Comparison of ENCODE assay signal across 1 cellular context in genomic region chr1:236163460-236164153, GRCh38.
A peak's percentile ranks its signal among the peaks of the same experiment; 100 is the strongest.
TF ChIP-seq lines count a peak whose summit lies in the region.

No MANE protein-coding gene starts in this region.

TF ChIP-seq in GM12878, 131 proteins besides CTCF, POLR2A, EP300 and RAD21 (continued from another document):
- TF ChIP-seq SPI1 (IDR thresholded peaks at IDR 0.05; ENCODE audit: borderline replicate concordance, insufficient read depth, low read depth, low read length) (peak; percentile 61), SMAD1 (IDR thresholded peaks at IDR 0.05; ENCODE audit: low read depth, partially characterized antibody) (peak; percentile 76), MEF2B (IDR thresholded peaks at IDR 0.05; ENCODE audit: partially characterized antibody, poor library complexity, severe bottlenecking) (peak; percentile 68), BHLHE40 (IDR thresholded peaks at IDR 0.05; ENCODE audit: borderline replicate concordance in 1 of 2, low read depth in 2 of 2, low read length in 1 of 2) (peak; percentile 65 to 75; a peak in 3 of 4 replicates), IKZF2 (IDR thresholded peaks at IDR 0.05) (peak; percentile 89 to 90), HCFC1 (IDR thresholded peaks at IDR 0.05; ENCODE audit: low read length) (no peak), NR2F1 (conservative IDR thresholded peaks at IDR 0.05) (no peak), EED (IDR thresholded peaks at IDR 0.05; ENCODE audit: low read depth) (0 out of 2 replicates have a peak, but pooled peaks have one; percentile 11), ZNF217 (IDR thresholded peaks at IDR 0.05) (peak; percentile 41; the same call in 1 of the 2 replicates), HDGF (IDR thresholded peaks at IDR 0.05) (peak; percentile 99), POU2F2 (IDR thresholded peaks at IDR 0.05; ENCODE audit: borderline replicate concordance, low read depth, low read length) (peak; percentile 25; the same call in 1 of the 3 replicates), MTA2 (IDR thresholded peaks at IDR 0.05; ENCODE audit: low read depth) (peak; percentile 87), ATF7 (IDR thresholded peaks at IDR 0.05; ENCODE audit: low read depth) (peak; percentile 67), NBN (IDR thresholded peaks at IDR 0.05) (peak; percentile 97), JUND (IDR thresholded peaks at IDR 0.05; ENCODE audit: low read depth, low read length) (no peak), RELB (IDR thresholded peaks at IDR 0.05; ENCODE audit: low read depth) (peak; percentile 95), MLLT1 (IDR thresholded peaks at IDR 0.05) (peak; percentile 82), MYB (IDR thresholded peaks at IDR 0.05; ENCODE audit: borderline replicate concordance, low read depth, low read length) (no peak), JUNB (IDR thresholded peaks at IDR 0.05) (no peak)
- TF ChIP-seq, protein P1, sequence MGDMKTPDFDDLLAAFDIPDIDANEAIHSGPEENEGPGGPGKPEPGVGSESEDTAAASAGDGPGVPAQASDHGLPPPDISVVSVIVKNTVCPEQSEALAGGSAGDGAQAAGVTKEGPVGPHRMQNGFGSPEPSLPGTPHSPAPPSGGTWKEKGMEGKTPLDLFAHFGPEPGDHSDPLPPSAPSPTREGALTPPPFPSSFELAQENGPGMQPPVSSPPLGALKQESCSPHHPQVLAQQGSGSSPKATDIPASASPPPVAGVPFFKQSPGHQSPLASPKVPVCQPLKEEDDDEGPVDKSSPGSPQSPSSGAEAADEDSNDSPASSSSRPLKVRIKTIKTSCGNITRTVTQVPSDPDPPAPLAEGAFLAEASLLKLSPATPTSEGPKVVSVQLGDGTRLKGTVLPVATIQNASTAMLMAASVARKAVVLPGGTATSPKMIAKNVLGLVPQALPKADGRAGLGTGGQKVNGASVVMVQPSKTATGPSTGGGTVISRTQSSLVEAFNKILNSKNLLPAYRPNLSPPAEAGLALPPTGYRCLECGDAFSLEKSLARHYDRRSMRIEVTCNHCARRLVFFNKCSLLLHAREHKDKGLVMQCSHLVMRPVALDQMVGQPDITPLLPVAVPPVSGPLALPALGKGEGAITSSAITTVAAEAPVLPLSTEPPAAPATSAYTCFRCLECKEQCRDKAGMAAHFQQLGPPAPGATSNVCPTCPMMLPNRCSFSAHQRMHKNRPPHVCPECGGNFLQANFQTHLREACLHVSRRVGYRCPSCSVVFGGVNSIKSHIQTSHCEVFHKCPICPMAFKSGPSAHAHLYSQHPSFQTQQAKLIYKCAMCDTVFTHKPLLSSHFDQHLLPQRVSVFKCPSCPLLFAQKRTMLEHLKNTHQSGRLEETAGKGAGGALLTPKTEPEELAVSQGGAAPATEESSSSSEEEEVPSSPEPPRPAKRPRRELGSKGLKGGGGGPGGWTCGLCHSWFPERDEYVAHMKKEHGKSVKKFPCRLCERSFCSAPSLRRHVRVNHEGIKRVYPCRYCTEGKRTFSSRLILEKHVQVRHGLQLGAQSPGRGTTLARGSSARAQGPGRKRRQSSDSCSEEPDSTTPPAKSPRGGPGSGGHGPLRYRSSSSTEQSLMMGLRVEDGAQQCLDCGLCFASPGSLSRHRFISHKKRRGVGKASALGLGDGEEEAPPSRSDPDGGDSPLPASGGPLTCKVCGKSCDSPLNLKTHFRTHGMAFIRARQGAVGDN (IDR thresholded peaks at IDR 0.05): peak; percentile 64; the same call in 1 of the 2 replicates
- TF ChIP-seq, protein P2, sequence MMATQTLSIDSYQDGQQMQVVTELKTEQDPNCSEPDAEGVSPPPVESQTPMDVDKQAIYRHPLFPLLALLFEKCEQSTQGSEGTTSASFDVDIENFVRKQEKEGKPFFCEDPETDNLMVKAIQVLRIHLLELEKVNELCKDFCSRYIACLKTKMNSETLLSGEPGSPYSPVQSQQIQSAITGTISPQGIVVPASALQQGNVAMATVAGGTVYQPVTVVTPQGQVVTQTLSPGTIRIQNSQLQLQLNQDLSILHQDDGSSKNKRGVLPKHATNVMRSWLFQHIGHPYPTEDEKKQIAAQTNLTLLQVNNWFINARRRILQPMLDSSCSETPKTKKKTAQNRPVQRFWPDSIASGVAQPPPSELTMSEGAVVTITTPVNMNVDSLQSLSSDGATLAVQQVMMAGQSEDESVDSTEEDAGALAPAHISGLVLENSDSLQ (IDR thresholded peaks at IDR 0.05): peak; percentile 35; the same call in 1 of the 2 replicates
- TF ChIP-seq, protein P3, sequence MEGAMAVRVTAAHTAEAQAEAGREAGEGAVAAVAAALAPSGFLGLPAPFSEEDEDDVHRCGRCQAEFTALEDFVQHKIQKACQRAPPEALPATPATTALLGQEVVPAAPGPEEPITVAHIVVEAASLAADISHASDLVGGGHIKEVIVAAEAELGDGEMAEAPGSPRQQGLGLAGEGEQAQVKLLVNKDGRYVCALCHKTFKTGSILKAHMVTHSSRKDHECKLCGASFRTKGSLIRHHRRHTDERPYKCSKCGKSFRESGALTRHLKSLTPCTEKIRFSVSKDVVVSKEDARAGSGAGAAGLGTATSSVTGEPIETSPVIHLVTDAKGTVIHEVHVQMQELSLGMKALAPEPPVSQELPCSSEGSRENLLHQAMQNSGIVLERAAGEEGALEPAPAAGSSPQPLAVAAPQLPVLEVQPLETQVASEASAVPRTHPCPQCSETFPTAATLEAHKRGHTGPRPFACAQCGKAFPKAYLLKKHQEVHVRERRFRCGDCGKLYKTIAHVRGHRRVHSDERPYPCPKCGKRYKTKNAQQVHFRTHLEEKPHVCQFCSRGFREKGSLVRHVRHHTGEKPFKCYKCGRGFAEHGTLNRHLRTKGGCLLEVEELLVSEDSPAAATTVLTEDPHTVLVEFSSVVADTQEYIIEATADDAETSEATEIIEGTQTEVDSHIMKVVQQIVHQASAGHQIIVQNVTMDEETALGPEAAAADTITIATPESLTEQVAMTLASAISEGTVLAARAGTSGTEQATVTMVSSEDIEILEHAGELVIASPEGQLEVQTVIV (IDR thresholded peaks at IDR 0.05; ENCODE audit: borderline replicate concordance, partially characterized antibody): peak; percentile 47
